In genomic region chr10:30510184-30510931, GRCh38 we compare ENCODE assay signal across 8 cellular contexts.
DNase-seq lines count a peak whose midpoint lies in the region; ATAC-seq, FAIRE-seq and TF ChIP-seq lines count a peak whose summit lies in the region.

No MANE protein-coding gene starts in this region.

- peak; percentile 73 for DNase-seq in activated effector memory CD4-positive, alpha-beta T cell treated with anti-CD3 and anti-CD28 coated beads, Interleukin-2, amount 50 U/mL, for 16 hours
- DNase-seq in activated effector memory CD4-positive, alpha-beta T cell treated with Interleukin-2 at 50 U/mL for 16 hours, result no peak
- peak; percentile 95 for DNase-seq in RCC 7860 (ENCODE audit: low spot score)
- peak; percentile 80 for DNase-seq in fibroblast of mammary gland (ENCODE audit: low read depth)
- DNase-seq in transverse colon, result peak; percentile 22
- DNase-seq in amygdala (lab: John Stamatoyannopoulos, UW), result no peak
- DNase-seq in germinal center (ENCODE audit: low spot score), result no peak

- no peaks in the 10 kb centered on the region for H3K9me3 ChIP-seq in transverse colon

- in situ Hi-C loops in transverse colon (cut with MboI; ENCODE audit: low pct_ligation_motif_present in 1 of 4, low pct_unique_long_range_greater_than_20kb in 1 of 4, low sequenced_read_pairs in 3 of 4), result no loop called here

- H3K4me3 ChIP-seq in fibroblast of mammary gland (ENCODE audit: control insufficient read depth, low read depth, low read length) (no peak overlapping the region), transverse colon (no peak overlapping the region)

- intact Hi-C loops in transverse colon (cut with DNase I; ENCODE audit: low total_unique reads), result no loop called here

- peak; percentile 96 for FAIRE-seq in RCC 7860 (lab: Jason Lieb, UNC)

- TF ChIP-seq POLR2A in transverse colon (IDR thresholded peaks at IDR 0.05), result no peak

- TF ChIP-seq CTCF in fibroblast of mammary gland (conservative IDR thresholded peaks at IDR 0.05; ENCODE audit: control insufficient read depth, insufficient read depth, low read depth, low read length) (peak; percentile 27), transverse colon (IDR thresholded peaks at IDR 0.05) (no peak)

- H3K27ac ChIP-seq in transverse colon, result peak overlapping the region in 1 of 4 donors; percentile 9

- H3K36me3 ChIP-seq in transverse colon, result no peaks in the 10 kb centered on the region

- H3K4me1 ChIP-seq in transverse colon, result peaks cover 0 to 8% (median 3%) of the 10 kb centered on the region in 4 donors

- ATAC-seq in HG02759 (IDR thresholded peaks at IDR 0.05; ENCODE audit: unreplicated experiment), result peak; percentile 92

- 62 to 81% methylated on average over 5 to 8 of the region's 8 CpGs for WGBS in transverse colon (ENCODE audit: low coverage in 1 of 2), 2 donors

- TF ChIP-seq EP300 in transverse colon (IDR thresholded peaks at IDR 0.05; ENCODE audit: low read depth), result no peak

- no peaks in the 10 kb centered on the region for H3K27me3 ChIP-seq in transverse colon

Comparison
In these comparisons a context has a peak if more than half of its experiments do, and no peak if none do; other contexts are left out.
1. DNase-seq: peak in activated effector memory CD4-positive, alpha-beta T cell treated with anti-CD3 and anti-CD28 coated beads, Interleukin-2, amount 50 U/mL, for 16 hours (single experiment), RCC 7860 (single experiment), fibroblast of mammary gland (single experiment) and transverse colon (single experiment); none in activated effector memory CD4-positive, alpha-beta T cell treated with Interleukin-2 at 50 U/mL for 16 hours (single experiment), amygdala (0 of 56) and germinal center (single experiment).